ENCODE assay signal across 1 cellular context in the genomic region with DNA sequence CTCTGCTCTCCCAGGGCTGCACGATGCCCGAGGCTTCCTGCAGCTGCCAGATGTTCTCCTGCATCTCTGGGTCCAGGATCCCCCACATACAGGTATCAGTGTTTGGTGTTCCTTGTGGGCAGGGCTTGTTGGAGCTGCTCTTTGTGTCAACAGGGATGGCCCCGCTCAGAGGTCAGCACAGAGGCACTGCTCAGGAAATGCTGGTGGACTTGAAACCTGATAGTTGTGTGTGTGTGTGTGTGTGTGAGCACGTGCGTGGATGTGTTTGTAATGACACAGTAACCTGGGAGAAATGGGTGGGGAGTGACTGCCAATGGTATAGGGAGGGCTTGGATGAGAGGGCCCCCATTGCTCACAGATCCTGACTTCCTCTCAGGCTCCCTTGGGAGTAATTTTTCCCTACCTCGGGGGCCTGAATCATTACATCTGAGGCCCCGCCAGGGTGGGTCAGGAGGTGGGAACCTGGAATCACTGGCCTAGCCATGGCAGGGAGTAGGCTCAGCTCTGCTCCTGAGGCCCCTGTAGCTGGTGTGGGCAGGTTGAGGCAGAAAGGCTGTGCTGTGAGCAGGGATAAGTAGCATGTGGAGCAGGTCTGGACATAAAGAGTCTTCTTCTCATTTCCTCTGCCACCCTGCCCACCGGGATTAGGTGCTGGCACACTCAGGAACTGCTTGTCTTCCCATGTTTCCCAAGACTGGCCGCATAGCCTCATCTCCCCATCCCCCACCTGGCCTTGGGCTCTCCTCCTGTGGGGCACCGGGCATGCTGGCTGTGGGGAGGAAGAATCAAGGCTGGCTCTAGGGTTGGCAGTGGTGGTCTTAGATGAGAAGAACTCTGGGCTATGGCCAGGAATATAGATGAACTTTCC.
TF ChIP-seq lines count a peak whose summit lies in the region.

No MANE protein-coding gene starts in this region.

TF ChIP-seq in HepG2, 621 proteins besides CTCF, POLR2A, EP300 and RAD21 (continued from another document):
- no peak for TF ChIP-seq ZNF552 (CRISPR knock-in tag; IDR thresholded peaks at IDR 0.05; ENCODE audit: borderline replicate concordance)
- TF ChIP-seq SOX13 (IDR thresholded peaks at IDR 0.05) = no peak
- 0 out of 4 replicates have a peak, but pooled peaks of 1 of the 2 experiments have one; percentile 12 for TF ChIP-seq SOX13 (CRISPR knock-in tag; conservative IDR thresholded peaks at IDR 0.05 in 1 of 2, IDR thresholded peaks at IDR 0.05 in 1 of 2)
- peak; percentile 55 for TF ChIP-seq SAP130 (CRISPR knock-in tag; IDR thresholded peaks at IDR 0.05; ENCODE audit: low read depth)
- peak; percentile 77 for TF ChIP-seq PAXIP1 (CRISPR knock-in tag; conservative IDR thresholded peaks at IDR 0.05)
- TF ChIP-seq FOXP1 (IDR thresholded peaks at IDR 0.05) = no peak
- TF ChIP-seq FOXP1 (CRISPR knock-in tag; IDR thresholded peaks at IDR 0.05) = peak; percentile 38; the same call in 1 of the 2 replicates
- peak; percentile 27 for TF ChIP-seq ZNF687 (CRISPR knock-in tag; IDR thresholded peaks at IDR 0.05)
- peak; percentile 78 for TF ChIP-seq FOXA3 (CRISPR knock-in tag; IDR thresholded peaks at IDR 0.05)
- TF ChIP-seq KLF9 (CRISPR knock-in tag; IDR thresholded peaks at IDR 0.05; ENCODE audit: low read depth) = no peak
- TF ChIP-seq GATAD2A (CRISPR knock-in tag; IDR thresholded peaks at IDR 0.05) = peak; percentile 29; the same call in 1 of the 2 replicates
- TF ChIP-seq TCF7 (IDR thresholded peaks at IDR 0.05; ENCODE audit: low read depth) = no peak
- peak; percentile 95 for TF ChIP-seq SIX1 (CRISPR knock-in tag; IDR thresholded peaks at IDR 0.05; ENCODE audit: borderline replicate concordance)
- TF ChIP-seq ZNF772 (CRISPR knock-in tag; IDR thresholded peaks at IDR 0.05) = peak; percentile 36; the same call in 1 of the 2 replicates
- TF ChIP-seq, protein P1, sequence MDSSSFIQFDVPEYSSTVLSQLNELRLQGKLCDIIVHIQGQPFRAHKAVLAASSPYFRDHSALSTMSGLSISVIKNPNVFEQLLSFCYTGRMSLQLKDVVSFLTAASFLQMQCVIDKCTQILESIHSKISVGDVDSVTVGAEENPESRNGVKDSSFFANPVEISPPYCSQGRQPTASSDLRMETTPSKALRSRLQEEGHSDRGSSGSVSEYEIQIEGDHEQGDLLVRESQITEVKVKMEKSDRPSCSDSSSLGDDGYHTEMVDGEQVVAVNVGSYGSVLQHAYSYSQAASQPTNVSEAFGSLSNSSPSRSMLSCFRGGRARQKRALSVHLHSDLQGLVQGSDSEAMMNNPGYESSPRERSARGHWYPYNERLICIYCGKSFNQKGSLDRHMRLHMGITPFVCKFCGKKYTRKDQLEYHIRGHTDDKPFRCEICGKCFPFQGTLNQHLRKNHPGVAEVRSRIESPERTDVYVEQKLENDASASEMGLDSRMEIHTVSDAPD (CRISPR knock-in tag; IDR thresholded peaks at IDR 0.05) = no peak
- TF ChIP-seq TBX2 (CRISPR knock-in tag; IDR thresholded peaks at IDR 0.05; ENCODE audit: borderline replicate concordance) = peak; percentile 52; the same call in 1 of the 2 replicates
- TF ChIP-seq HDAC1 (CRISPR knock-in tag; IDR thresholded peaks at IDR 0.05) = peak; percentile 51; the same call in 1 of the 2 replicates
